10 cellular contexts compared by ENCODE assay signal in the genomic region with DNA sequence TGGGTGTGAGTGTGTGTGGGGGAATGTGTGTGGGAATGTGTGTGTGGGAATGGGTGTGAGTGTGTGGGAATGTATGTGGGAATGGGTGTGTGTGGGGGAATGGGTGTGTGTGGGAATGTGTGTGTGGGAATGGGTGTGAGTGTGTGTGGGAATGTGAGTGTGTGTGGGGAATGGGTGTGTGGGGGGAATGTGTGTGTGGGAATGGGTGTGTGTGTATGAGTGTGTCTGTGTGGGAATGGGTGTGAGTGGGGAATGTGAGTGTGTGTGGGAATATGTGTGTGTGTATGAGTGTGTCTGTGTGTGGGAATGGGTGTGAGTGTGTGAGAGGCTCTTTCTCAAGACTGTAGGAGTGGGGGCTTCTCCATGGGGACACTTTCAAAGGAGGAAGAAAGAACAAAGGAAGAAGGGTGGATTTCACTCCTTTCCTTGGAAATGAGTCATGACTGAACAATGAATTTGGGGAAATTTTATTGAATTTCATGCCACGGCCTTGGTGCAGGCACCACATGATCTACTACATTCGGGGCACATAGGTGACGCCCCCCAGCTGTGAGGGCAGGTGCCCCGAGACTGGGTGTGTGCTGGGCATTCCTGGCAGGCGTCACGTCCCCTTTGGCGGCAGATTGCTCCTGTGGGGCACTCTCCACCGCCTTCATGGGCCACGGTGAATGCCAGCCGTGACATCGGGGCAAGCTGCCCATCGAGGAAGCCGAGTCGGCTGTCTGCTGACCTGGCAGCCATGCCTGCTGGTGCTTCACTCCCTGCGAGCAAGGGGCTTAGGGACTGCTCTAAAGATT.
DNase-seq lines count a peak whose midpoint lies in the region; ATAC-seq and TF ChIP-seq lines count a peak whose summit lies in the region.
"Had no signal": no experiment of that assay in that cellular context is flagged by ENCODE, and none has a peak within 500 bp of the region (broad histone marks: within the 10 kb centered on the region; RNA-seq: fewer than 3 reads in every experiment).

No MANE protein-coding gene starts in this region.

- no peaks in the 10 kb centered on the region for H3K9me3 ChIP-seq in CD8-positive, alpha-beta memory T cell (ENCODE audit: low read length)

- peaks cover 22% of the 10 kb centered on the region for H3K4me1 ChIP-seq in CD8-positive, alpha-beta memory T cell (ENCODE audit: insufficient read depth, low read length)

- H3K27me3 ChIP-seq in CD8-positive, alpha-beta memory T cell (ENCODE audit: insufficient read depth, low read length, poor library complexity, severe bottlenecking): no peaks in the 10 kb centered on the region

- no peak overlapping the region for H3K4me3 Mint-ChIP-seq in CD8-positive, alpha-beta memory T cell
- H3K4me3 Mint-ChIP-seq: naive thymus-derived CD8-positive, alpha-beta T cell had no signal

- no peaks in the 10 kb centered on the region for H3K36me3 ChIP-seq in CD8-positive, alpha-beta memory T cell (ENCODE audit: insufficient read depth, low read length)

- peak; percentile 28 for DNase-seq in stimulated activated CD4-positive, alpha-beta T cell treated with anti-CD3 and anti-CD28 coated beads, Interleukin-15, amount 100 ng/mL, for 24 hours
- no peak for DNase-seq in stimulated activated CD4-positive, alpha-beta T cell treated with anti-CD3 and anti-CD28 coated beads, Interleukin-4, amount 100 ng/mL, for 4 hours
- DNase-seq in astrocyte of the spinal cord (ENCODE audit: low read depth, low spot score) (peak; percentile 47), lung microvascular endothelial cell (ENCODE audit: low read depth in 2 of 2) (peak; percentile 21 to 75), KG1 (lab: John Stamatoyannopoulos, UW) (no peak), GF-D8 (lab: John Stamatoyannopoulos, UW) (no peak)
- no peak for DNase-seq in CD8-positive, alpha-beta memory T cell
- DNase-seq: activated CD4-positive, CD25-positive, alpha-beta regulatory T cell; naive thymus-derived CD8-positive, alpha-beta T cell had no signal

- H3K4me3 ChIP-seq in astrocyte of the spinal cord (ENCODE audit: low read depth, low read length): no peak overlapping the region
- no peak overlapping the region for H3K4me3 ChIP-seq in CD8-positive, alpha-beta memory T cell (ENCODE audit: low read length)

- H3K9me3 Mint-ChIP-seq in CD8-positive, alpha-beta memory T cell: no peaks in the 10 kb centered on the region

- CTCF ChIA-PET in CD8-positive, alpha-beta memory T cell (lab: Charles Lee): no interaction called here

- POLR2A ChIA-PET in CD8-positive, alpha-beta memory T cell (lab: Charles Lee): no interaction called here

- no peak for TF ChIP-seq CTCF in astrocyte of the spinal cord (IDR thresholded peaks at IDR 0.05; ENCODE audit: low read depth, low read length)

- H3K27ac Mint-ChIP-seq in CD8-positive, alpha-beta memory T cell: peak overlapping the region in 1 of 8 donors; percentile 72

- peaks cover 0 to 2% (median 0%) of the 10 kb centered on the region in 3 donors for H3K36me3 Mint-ChIP-seq in CD8-positive, alpha-beta memory T cell
- H3K36me3 Mint-ChIP-seq: naive thymus-derived CD8-positive, alpha-beta T cell had no signal

- in situ Hi-C loops in astrocyte of the spinal cord (cut with HindIII; ENCODE audit: low sequenced_read_pairs): no loop called here

- no peak for ATAC-seq in GM18858 (IDR thresholded peaks at IDR 0.05; ENCODE audit: unreplicated experiment)
- ATAC-seq: naive thymus-derived CD8-positive, alpha-beta T cell had no signal

- peaks cover 0 to 5% of the 10 kb centered on the region in 2 donors for H3K27me3 Mint-ChIP-seq in CD8-positive, alpha-beta memory T cell

- H3K27ac ChIP-seq in CD8-positive, alpha-beta memory T cell (ENCODE audit: low read depth, low read length): no peak overlapping the region

- peaks cover 16 to 22% (median 21%) of the 10 kb centered on the region in 3 donors for H3K4me1 Mint-ChIP-seq in CD8-positive, alpha-beta memory T cell

Comparison
In these comparisons a context has a peak if more than half of its experiments do, and no peak if none do; other contexts are left out.
1. DNase-seq: peak in stimulated activated CD4-positive, alpha-beta T cell treated with anti-CD3 and anti-CD28 coated beads, Interleukin-15, amount 100 ng/mL, for 24 hours (single experiment), astrocyte of the spinal cord (single experiment) and lung microvascular endothelial cell (2 of 2); none in stimulated activated CD4-positive, alpha-beta T cell treated with anti-CD3 and anti-CD28 coated beads, Interleukin-4, amount 100 ng/mL, for 4 hours (0 of 2), KG1 (single experiment), GF-D8 (single experiment) and CD8-positive, alpha-beta memory T cell (0 of 5).